11 cellular contexts compared by ENCODE assay signal in the genomic region with DNA sequence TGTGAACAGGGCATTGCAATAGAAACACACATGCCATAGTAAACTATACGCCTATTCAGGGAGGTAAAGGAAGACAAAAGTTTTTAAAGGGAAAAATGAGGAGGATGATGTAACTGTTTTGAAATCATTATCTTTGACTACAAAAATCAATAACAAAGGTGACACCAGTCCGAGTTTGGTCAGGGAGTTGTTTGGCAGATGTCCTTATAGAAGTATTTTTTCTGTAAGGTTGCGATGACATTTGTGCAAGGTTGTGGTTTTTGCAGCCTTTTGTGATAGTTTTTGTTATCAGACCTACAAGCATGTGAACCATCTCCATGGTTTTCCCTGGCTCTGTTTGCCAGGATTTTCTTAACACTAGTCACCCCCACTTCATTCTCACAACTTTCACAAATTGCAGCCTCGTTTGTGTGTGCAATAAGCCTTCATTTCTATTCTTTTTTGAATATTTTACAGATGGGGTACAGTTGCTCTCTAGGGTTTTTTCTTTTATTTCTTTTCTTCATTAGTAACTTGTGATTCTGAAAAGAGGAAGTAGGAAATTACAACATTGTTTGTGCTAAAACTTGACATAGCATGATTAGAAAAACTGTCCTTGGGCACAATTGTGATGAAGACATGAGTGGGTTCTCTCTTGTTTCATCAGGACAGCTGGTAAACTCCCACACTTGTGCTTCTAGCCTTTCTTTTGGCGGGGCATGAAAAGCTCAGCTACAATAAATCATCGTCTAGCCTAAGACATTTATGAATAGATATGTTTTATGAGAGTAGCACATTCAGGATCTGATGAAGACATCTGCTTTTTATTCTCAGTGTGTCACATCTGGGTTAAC.
A peak's percentile ranks its signal among the peaks of the same experiment; 100 is the strongest.
DNase-seq lines count a peak whose midpoint lies in the region; ATAC-seq and TF ChIP-seq lines count a peak whose summit lies in the region.
"Had no signal": no experiment of that assay in that cellular context is flagged by ENCODE, and none has a peak within 500 bp of the region (broad histone marks: within the 10 kb centered on the region; RNA-seq: fewer than 3 reads in every experiment).

No MANE protein-coding gene starts in this region.

- no peak overlapping the region for H3K4me3 ChIP-seq in AG09309 (ENCODE audit: control insufficient read depth, low read depth, low read length)
- H3K4me3 ChIP-seq in astrocyte of the spinal cord (ENCODE audit: low read depth, low read length) = no peak overlapping the region
- H3K4me3 ChIP-seq in HAP-1 = no peak overlapping the region
- H3K4me3 ChIP-seq: mucosa of descending colon had no signal

- peak; percentile 74 for ATAC-seq in GM19372 (IDR thresholded peaks at IDR 0.05; ENCODE audit: low read depth, unreplicated experiment)
- peak; percentile 72 for ATAC-seq in HG03520 (IDR thresholded peaks at IDR 0.05; ENCODE audit: unreplicated experiment)
- ATAC-seq: mucosa of descending colon had no signal

- peak; percentile 59 for DNase-seq in AG09309 (ENCODE audit: low read depth)
- DNase-seq in astrocyte of the spinal cord (ENCODE audit: low read depth, low spot score) = peak; percentile 5
- DNase-seq in HAP-1 (ENCODE audit: low spot score in 2 of 2) = no peak
- no peak for DNase-seq in NCI-H82 (lab: John Stamatoyannopoulos, UW)
- DNase-seq in activated CD4-positive, CD25-positive, alpha-beta regulatory T cell treated with anti-CD3 and anti-CD28 coated beads, Interleukin-2, amount 50 U/mL, for 72 hours = no peak
- no peak for DNase-seq in GM19240 (ENCODE audit: insufficient read length, low spot score)
- DNase-seq: mucosa of descending colon, NCI-H1436 treated with DMSO at 0.1 percent for 48 hours, substantia nigra had no signal

- TF ChIP-seq CTCF in AG09309 (IDR thresholded peaks at IDR 0.05; ENCODE audit: control insufficient read depth, insufficient read depth, low read depth, low read length, missing control alignments) (no peak), astrocyte of the spinal cord (IDR thresholded peaks at IDR 0.05; ENCODE audit: low read depth, low read length) (no peak)

- H3K4me1 ChIP-seq in HAP-1 = no peaks in the 10 kb centered on the region

- in situ Hi-C loops in astrocyte of the spinal cord (cut with HindIII; ENCODE audit: low sequenced_read_pairs) (no loop called here), HAP-1 (cut with MboI; ENCODE audit: low sequenced_read_pairs) (no loop called here)

- H3K36me3 ChIP-seq in HAP-1 (replicated peaks) = no peaks in the 10 kb centered on the region

- H3K27me3 ChIP-seq in HAP-1 (ENCODE audit: low read depth) = no peaks in the 10 kb centered on the region

- H3K9me3 ChIP-seq in HAP-1 = no peaks in the 10 kb centered on the region
- H3K9me3 ChIP-seq: mucosa of descending colon had no signal

Comparison
In these comparisons a context has a peak if more than half of its experiments do, and no peak if none do; other contexts are left out.
1. DNase-seq: peak in AG09309 (single experiment) and astrocyte of the spinal cord (single experiment); none in HAP-1 (0 of 2), NCI-H82 (single experiment), activated CD4-positive, CD25-positive, alpha-beta regulatory T cell treated with anti-CD3 and anti-CD28 coated beads, Interleukin-2, amount 50 U/mL, for 72 hours (single experiment) and GM19240 (single experiment).